ENCODE assay signal across 8 cellular contexts in genomic region chr10:5873515-5873995, GRCh38. TPM values are rescaled to one million over a fixed set of nuclear protein-coding genes. Genes with fewer than 3 reads are reported as not detected.
DNase-seq lines count a peak whose midpoint lies in the region; ATAC-seq and TF ChIP-seq lines count a peak whose summit lies in the region.

No MANE protein-coding gene starts in this region.

- in situ Hi-C loops in transverse colon (cut with MboI; ENCODE audit: low pct_ligation_motif_present in 1 of 4, low pct_unique_long_range_greater_than_20kb in 1 of 4, low sequenced_read_pairs in 3 of 4): loop anchor here in 2 of 4 donors (10.0 to 25.0 kb wide), 3 partner anchors 59 to 436 kb away; partner anchors contain the start of gene GDI2 (in 1 of the 2)

- peaks cover 27% of the 10 kb centered on the region for H3K36me3 Mint-ChIP-seq in activated T-helper 17 cell treated with anti-CD3 and anti-CD28 coated beads, Interleukin-2, amount 50 U/mL, for 72 hours (ENCODE audit: low read depth)

- H3K4me1 Mint-ChIP-seq in activated T-helper 17 cell treated with anti-CD3 and anti-CD28 coated beads, Interleukin-2, amount 50 U/mL, for 72 hours: peaks cover 5% of the 10 kb centered on the region

- H3K9me3 Mint-ChIP-seq in activated T-helper 17 cell treated with anti-CD3 and anti-CD28 coated beads, Interleukin-2, amount 50 U/mL, for 72 hours: no peaks in the 10 kb centered on the region

- no peaks in the 10 kb centered on the region for H3K27me3 ChIP-seq in osteoblast (ENCODE audit: insufficient read depth, low read length)
- H3K27me3 ChIP-seq in transverse colon: no peaks in the 10 kb centered on the region

- H3K4me3 ChIP-seq in fibroblast of villous mesenchyme (ENCODE audit: low read depth, low read length) (no peak overlapping the region), osteoblast (ENCODE audit: insufficient read depth, low read length) (no peak overlapping the region), transverse colon (no peak overlapping the region)

- H3K4me1 ChIP-seq in osteoblast (ENCODE audit: insufficient read depth, low read length): peaks cover 17% of the 10 kb centered on the region
- peaks cover 0 to 6% (median 0%) of the 10 kb centered on the region in 4 donors for H3K4me1 ChIP-seq in transverse colon

- 41 to 45% methylated on average over 8 to 9 of the region's 9 CpGs for WGBS in transverse colon (ENCODE audit: low coverage in 1 of 2), 2 donors

- peak; percentile 39 for ATAC-seq in GM19468 (IDR thresholded peaks at IDR 0.05; ENCODE audit: extremely low read depth, unreplicated experiment)
- peak; percentile 79 for ATAC-seq in activated T-helper 17 cell treated with anti-CD3 and anti-CD28 coated beads, Interleukin-2, amount 50 U/mL, for 72 hours (replicated peaks)

- no peak overlapping the region for H3K4me3 Mint-ChIP-seq in activated T-helper 17 cell treated with anti-CD3 and anti-CD28 coated beads, Interleukin-2, amount 50 U/mL, for 72 hours

- DNase-seq in D341Med (ENCODE audit: low spot score) (peak; percentile 79), HUDEP-2 (lab: John Stamatoyannopoulos, UW; ENCODE audit: unreplicated experiment in 76 of 76) (peak in 58 of 76 experiments; percentile 5 to 73 (median 48)), RPMI8226 (peak; percentile 70), fibroblast of villous mesenchyme (ENCODE audit: low read depth) (peak; percentile 79), osteoblast (ENCODE audit: insufficient read length, low spot score, missing footprints) (peak; percentile 91), transverse colon (peak; percentile 76)

- TF ChIP-seq EP300 in transverse colon (IDR thresholded peaks at IDR 0.05; ENCODE audit: low read depth): no peak

- no peak overlapping the region for H2AFZ ChIP-seq in osteoblast (ENCODE audit: low read length)

- H3K27me3 Mint-ChIP-seq in activated T-helper 17 cell treated with anti-CD3 and anti-CD28 coated beads, Interleukin-2, amount 50 U/mL, for 72 hours: no peaks in the 10 kb centered on the region

- TF ChIP-seq POLR2A in transverse colon (IDR thresholded peaks at IDR 0.05): no peak

- peak; percentile 74 for TF ChIP-seq CTCF in fibroblast of villous mesenchyme (IDR thresholded peaks at IDR 0.05; ENCODE audit: insufficient read depth, low read depth, low read length)
- TF ChIP-seq CTCF in osteoblast (IDR thresholded peaks at IDR 0.05; ENCODE audit: extremely low read depth, low read depth, low read length): peak; percentile 77
- TF ChIP-seq CTCF in transverse colon (IDR thresholded peaks at IDR 0.05): peak; percentile 73 to 83 (median 79)

- H3K79me2 ChIP-seq in osteoblast (ENCODE audit: insufficient read depth, low read length): no peaks in the 10 kb centered on the region

- no peaks in the 10 kb centered on the region for H4K20me1 ChIP-seq in osteoblast (ENCODE audit: insufficient read depth, low read length)

- H3K9me3 ChIP-seq in osteoblast (ENCODE audit: low read depth, low read length) (no peaks in the 10 kb centered on the region), transverse colon (no peaks in the 10 kb centered on the region)

- H3K27ac Mint-ChIP-seq in activated T-helper 17 cell treated with anti-CD3 and anti-CD28 coated beads, Interleukin-2, amount 50 U/mL, for 72 hours: peak overlapping the region; percentile 23

- intact Hi-C loops in transverse colon (cut with DNase I; ENCODE audit: low total_unique reads): loop anchor here (10.0 kb wide), 1 partner anchor 429 kb away; no protein-coding TSS in a partner anchor

- peaks cover 7% of the 10 kb centered on the region for H3K36me3 ChIP-seq in osteoblast (ENCODE audit: insufficient read depth, low read length)
- peaks cover 0 to 14% (median 6%) of the 10 kb centered on the region in 4 donors for H3K36me3 ChIP-seq in transverse colon

- H3K27ac ChIP-seq in osteoblast (ENCODE audit: low read depth, low read length) (no peak overlapping the region), transverse colon (no peak overlapping the region)

- no peak overlapping the region for H3K4me2 ChIP-seq in osteoblast (ENCODE audit: insufficient read depth, low read length)

RNA-seq across cellular contexts. Expression of gene ANKRD16, which starts 16.1 kb away (rescaled TPM):
- 1 to 10 TPM; 4.6 to 6.8 TPM for total RNA-seq in activated T-helper 17 cell treated with anti-CD3 and anti-CD28 coated beads, Interleukin-2, amount 50 U/mL, for 72 hours
- 4.7 and 9.3 TPM in 2 replicates for total RNA-seq in fibroblast of villous mesenchyme
- total RNA-seq in osteoblast: 7.2 and 9.4 TPM in 2 replicates
- total RNA-seq in transverse colon: 10 to 100 TPM in 3 of 4 donors, 1 to 10 TPM in 1; 8.5 to 21.7 (median 17.8) TPM

RNA-seq across cellular contexts. Expression of gene FBH1, which starts 16.5 kb away (rescaled TPM):
- 10 to 100 TPM; 55.9 to 62.0 TPM for total RNA-seq in activated T-helper 17 cell treated with anti-CD3 and anti-CD28 coated beads, Interleukin-2, amount 50 U/mL, for 72 hours
- total RNA-seq in fibroblast of villous mesenchyme: 78.9 and 91.5 TPM in 2 replicates
- 80.2 and 93.7 TPM in 2 replicates for total RNA-seq in osteoblast
- total RNA-seq in transverse colon: 100 to 1,000 TPM; 101 to 143 (median 120) TPM
